ENCODE assay signal across 15 cellular contexts in the genomic region with DNA sequence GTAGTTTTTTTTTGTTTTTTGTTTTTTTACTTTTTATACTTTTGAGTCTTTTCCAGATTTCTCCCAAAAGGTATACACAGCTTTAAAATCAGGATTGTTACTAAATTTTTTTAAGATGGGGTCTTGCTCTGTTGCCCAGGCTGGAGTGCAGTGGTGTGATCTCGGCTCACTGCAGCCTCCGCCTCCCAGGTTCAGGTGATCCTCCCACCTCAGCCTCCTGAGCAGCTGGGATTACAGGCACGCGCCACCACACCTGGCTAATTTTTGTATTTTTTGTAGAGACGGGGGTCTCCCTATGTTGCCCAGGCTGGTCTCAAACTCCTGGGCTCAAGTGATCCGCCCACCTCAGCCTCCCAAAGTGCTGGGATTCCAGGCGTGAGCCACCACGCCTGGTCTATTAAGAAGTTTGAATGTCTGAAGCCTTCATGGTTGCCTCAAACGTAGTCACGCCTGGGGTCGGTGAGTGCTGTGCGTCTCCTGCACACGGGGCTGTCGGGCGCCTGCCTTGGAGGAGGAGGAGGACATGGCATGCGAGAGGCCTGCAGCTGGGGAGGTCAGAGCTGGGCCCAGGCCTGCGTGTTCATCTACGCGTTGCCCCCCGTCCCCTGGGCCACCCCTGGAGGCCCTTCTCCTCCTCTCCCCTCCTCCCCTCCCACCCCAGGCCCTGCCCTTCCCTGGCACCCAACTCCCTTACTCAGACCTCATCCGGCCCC. TPM values are rescaled to one million over a fixed set of nuclear protein-coding genes. Genes with fewer than 3 reads are reported as not detected.
"Had no signal": no experiment of that assay in that cellular context is flagged by ENCODE, and none has a peak within 500 bp of the region (broad histone marks: within the 10 kb centered on the region; RNA-seq: fewer than 3 reads in every experiment).

No MANE protein-coding gene starts in this region.

RNA-seq across cellular contexts. Expression of a gene that starts 10.8 kb away (rescaled TPM):
- total RNA-seq: activated B cell treated with CpG ODN at 0.5 μM for 24 hours; activated CD4-positive, alpha-beta memory T cell treated with anti-CD3 and anti-CD28 coated beads for 36 hours; activated CD8-positive, alpha-beta memory T cell treated with anti-CD3 and anti-CD28 coated beads for 36 hours; activated CD8-positive, alpha-beta T cell treated with anti-CD3 and anti-CD28 coated beads for 36 hours; activated naive CD4-positive, alpha-beta T cell treated with anti-CD3 and anti-CD28 coated beads for 36 hours; activated naive CD8-positive, alpha-beta T cell treated with anti-CD3 and anti-CD28 coated beads for 36 hours; activated T-cell treated with anti-CD3 and anti-CD28 coated beads, Interleukin-2, amount 50 U/mL, for 4 hours; activated T-helper 1 cell treated with anti-CD3 and anti-CD28 coated beads, Interleukin-12 subunit alpha, Interleukin-12 subunit beta, Interleukin-2, Interleukin-4 antibody, amounts not matched to agents 30 ng/mL and 10 ng/mL and 1 ng/mL, durations not matched to agents 14 hours and 24 hours and 36 hours; adrenal gland; aorta; astrocyte; body of pancreas; T-helper 17 cell had no signal
- polyA plus RNA-seq: adrenal gland, aorta had no signal

RNA-seq across cellular contexts. Expression of a gene that starts 23.3 kb away (rescaled TPM):
- total RNA-seq: activated B cell treated with CpG ODN at 0.5 μM for 24 hours; activated CD4-positive, alpha-beta memory T cell treated with anti-CD3 and anti-CD28 coated beads for 36 hours; activated CD8-positive, alpha-beta memory T cell treated with anti-CD3 and anti-CD28 coated beads for 36 hours; activated CD8-positive, alpha-beta T cell treated with anti-CD3 and anti-CD28 coated beads for 36 hours; aorta; astrocyte; body of pancreas; breast epithelium; cardiac septum; T-helper 17 cell had no signal
- polyA plus RNA-seq: adrenal gland, aorta had no signal

RNA-seq across cellular contexts. Expression of a gene that starts 48.8 kb away (rescaled TPM):
- total RNA-seq: activated B cell treated with CpG ODN at 0.5 μM for 24 hours had no signal
